Comparison of ENCODE assay signal across 1 cellular context in the genomic region with DNA sequence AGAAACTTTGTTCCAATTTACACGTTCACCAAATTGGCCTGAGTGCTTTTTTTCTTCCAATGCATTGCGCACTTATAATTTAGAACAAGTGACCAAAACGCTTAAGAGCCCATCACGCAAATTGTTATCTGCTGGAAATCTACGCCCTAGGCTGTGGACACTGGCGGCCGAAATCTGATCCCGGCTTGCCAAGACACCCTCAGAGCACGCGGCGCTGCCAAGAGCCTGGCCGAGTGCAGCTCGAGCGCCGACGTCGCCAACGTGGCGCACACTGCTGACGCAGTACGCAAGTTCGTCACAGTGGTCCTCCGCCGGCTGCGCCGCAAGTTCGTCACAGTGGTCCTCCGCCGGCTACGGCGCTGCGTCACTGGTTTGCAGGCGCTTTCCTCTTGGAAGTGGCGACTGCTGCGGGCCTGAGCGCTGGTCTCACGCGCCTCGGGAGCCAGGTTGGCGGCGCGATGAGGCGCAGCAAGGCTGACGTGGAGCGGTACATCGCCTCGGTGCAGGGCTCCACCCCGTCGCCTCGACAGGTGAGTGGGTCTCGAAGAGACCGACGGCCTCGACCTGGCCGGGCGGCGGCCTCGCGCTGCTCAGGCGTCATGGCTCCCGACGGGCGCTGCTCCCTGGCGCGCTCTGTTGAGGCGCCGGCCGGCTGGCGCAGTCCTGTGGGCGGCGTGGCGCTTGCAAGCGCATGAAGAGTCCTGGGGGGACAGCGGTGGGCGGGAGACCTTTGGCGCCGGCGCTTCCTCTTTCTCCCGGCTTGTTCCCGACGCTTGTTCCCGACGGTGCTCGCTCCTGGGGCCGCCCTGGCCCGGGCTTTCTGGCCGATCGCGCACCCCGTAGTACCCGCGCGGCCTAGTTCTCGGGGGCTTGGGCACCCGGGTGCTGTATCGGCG.
TF ChIP-seq lines count a peak whose summit lies in the region.

A gene (plus strand): TSS at position 334 of the 896 bp plus-strand sequence. CDS start 125 bp downstream, at position 459.

TF ChIP-seq in A549, 52 proteins besides CTCF, POLR2A, EP300 and RAD21 (continued from another document):
- TF ChIP-seq, protein P1, sequence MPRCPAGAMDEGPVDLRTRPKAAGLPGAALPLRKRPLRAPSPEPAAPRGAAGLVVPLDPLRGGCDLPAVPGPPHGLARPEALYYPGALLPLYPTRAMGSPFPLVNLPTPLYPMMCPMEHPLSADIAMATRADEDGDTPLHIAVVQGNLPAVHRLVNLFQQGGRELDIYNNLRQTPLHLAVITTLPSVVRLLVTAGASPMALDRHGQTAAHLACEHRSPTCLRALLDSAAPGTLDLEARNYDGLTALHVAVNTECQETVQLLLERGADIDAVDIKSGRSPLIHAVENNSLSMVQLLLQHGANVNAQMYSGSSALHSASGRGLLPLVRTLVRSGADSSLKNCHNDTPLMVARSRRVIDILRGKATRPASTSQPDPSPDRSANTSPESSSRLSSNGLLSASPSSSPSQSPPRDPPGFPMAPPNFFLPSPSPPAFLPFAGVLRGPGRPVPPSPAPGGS (IDR thresholded peaks at IDR 0.05) = peak; percentile 87
- TF ChIP-seq FOSL2 (IDR thresholded peaks at IDR 0.05) = no peak
- TF ChIP-seq FOSL2 (CRISPR knock-in tag; IDR thresholded peaks at IDR 0.05) = 0 out of 2 replicates have a peak, but pooled peaks have one; percentile 19
- no peak for TF ChIP-seq FOSB (CRISPR knock-in tag; IDR thresholded peaks at IDR 0.05)
- TF ChIP-seq CEBPB (IDR thresholded peaks at IDR 0.05) = no peak; a peak in 1 of 4 replicates
- TF ChIP-seq, protein P2, sequence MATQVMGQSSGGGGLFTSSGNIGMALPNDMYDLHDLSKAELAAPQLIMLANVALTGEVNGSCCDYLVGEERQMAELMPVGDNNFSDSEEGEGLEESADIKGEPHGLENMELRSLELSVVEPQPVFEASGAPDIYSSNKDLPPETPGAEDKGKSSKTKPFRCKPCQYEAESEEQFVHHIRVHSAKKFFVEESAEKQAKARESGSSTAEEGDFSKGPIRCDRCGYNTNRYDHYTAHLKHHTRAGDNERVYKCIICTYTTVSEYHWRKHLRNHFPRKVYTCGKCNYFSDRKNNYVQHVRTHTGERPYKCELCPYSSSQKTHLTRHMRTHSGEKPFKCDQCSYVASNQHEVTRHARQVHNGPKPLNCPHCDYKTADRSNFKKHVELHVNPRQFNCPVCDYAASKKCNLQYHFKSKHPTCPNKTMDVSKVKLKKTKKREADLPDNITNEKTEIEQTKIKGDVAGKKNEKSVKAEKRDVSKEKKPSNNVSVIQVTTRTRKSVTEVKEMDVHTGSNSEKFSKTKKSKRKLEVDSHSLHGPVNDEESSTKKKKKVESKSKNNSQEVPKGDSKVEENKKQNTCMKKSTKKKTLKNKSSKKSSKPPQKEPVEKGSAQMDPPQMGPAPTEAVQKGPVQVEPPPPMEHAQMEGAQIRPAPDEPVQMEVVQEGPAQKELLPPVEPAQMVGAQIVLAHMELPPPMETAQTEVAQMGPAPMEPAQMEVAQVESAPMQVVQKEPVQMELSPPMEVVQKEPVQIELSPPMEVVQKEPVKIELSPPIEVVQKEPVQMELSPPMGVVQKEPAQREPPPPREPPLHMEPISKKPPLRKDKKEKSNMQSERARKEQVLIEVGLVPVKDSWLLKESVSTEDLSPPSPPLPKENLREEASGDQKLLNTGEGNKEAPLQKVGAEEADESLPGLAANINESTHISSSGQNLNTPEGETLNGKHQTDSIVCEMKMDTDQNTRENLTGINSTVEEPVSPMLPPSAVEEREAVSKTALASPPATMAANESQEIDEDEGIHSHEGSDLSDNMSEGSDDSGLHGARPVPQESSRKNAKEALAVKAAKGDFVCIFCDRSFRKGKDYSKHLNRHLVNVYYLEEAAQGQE (IDR thresholded peaks at IDR 0.05) = peak; percentile 28; the same call in 1 of the 2 replicates
- TF ChIP-seq PHF8 (IDR thresholded peaks at IDR 0.05; ENCODE audit: borderline replicate concordance, low read depth) = peak; percentile 78
- TF ChIP-seq, protein P3, sequence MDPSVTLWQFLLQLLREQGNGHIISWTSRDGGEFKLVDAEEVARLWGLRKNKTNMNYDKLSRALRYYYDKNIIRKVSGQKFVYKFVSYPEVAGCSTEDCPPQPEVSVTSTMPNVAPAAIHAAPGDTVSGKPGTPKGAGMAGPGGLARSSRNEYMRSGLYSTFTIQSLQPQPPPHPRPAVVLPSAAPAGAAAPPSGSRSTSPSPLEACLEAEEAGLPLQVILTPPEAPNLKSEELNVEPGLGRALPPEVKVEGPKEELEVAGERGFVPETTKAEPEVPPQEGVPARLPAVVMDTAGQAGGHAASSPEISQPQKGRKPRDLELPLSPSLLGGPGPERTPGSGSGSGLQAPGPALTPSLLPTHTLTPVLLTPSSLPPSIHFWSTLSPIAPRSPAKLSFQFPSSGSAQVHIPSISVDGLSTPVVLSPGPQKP (IDR thresholded peaks at IDR 0.05; ENCODE audit: low read depth, low read length) = no peak
- TF ChIP-seq, protein P4, sequence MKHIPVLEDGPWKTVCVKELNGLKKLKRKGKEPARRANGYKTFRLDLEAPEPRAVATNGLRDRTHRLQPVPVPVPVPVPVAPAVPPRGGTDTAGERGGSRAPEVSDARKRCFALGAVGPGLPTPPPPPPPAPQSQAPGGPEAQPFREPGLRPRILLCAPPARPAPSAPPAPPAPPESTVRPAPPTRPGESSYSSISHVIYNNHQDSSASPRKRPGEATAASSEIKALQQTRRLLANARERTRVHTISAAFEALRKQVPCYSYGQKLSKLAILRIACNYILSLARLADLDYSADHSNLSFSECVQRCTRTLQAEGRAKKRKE (CRISPR knock-in tag; IDR thresholded peaks at IDR 0.05; ENCODE audit: low read depth) = peak; percentile 88
- TF ChIP-seq, protein P5, sequence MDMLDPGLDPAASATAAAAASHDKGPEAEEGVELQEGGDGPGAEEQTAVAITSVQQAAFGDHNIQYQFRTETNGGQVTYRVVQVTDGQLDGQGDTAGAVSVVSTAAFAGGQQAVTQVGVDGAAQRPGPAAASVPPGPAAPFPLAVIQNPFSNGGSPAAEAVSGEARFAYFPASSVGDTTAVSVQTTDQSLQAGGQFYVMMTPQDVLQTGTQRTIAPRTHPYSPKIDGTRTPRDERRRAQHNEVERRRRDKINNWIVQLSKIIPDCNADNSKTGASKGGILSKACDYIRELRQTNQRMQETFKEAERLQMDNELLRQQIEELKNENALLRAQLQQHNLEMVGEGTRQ (IDR thresholded peaks at IDR 0.05) = peak; percentile 49
- TF ChIP-seq ZC3H11A (IDR thresholded peaks at IDR 0.05) = no peak
- no peak for TF ChIP-seq CHD2 (IDR thresholded peaks at IDR 0.05; ENCODE audit: low read length, partially characterized antibody)
- peak; percentile 98 for TF ChIP-seq MYC (IDR thresholded peaks at IDR 0.05; ENCODE audit: borderline replicate concordance, low read length)
TF ChIP-seq in A549: peak in this region for 20.
